6 cellular contexts compared by ENCODE assay signal in genomic region chr2:218216336-218216673, GRCh38. TPM values are rescaled to one million over a fixed set of nuclear protein-coding genes. Genes with fewer than 3 reads are reported as not detected.
DNase-seq lines count a peak whose midpoint lies in the region; ATAC-seq, FAIRE-seq and TF ChIP-seq lines count a peak whose summit lies in the region.

No MANE protein-coding gene starts in this region.

- FAIRE-seq in D721Med (lab: Jason Lieb, UNC): no peak

- DNase-seq in HL-60 (ENCODE audit: low read depth in 1 of 2, low spot score in 1 of 2) (no peak), cardiac fibroblast (ENCODE audit: low read depth in 2 of 2) (peak in 1 of 2 donors; percentile 25), omental fat pad (ENCODE audit: low spot score) (no peak), NOMO-1 treated with dmso at 0.1 percent for 144 hours (lab: John Stamatoyannopoulos, UW; ENCODE audit: unreplicated experiment) (no peak), NCI-H1417 treated with DMSO at 0.1 percent for 48 hours (lab: John Stamatoyannopoulos, UW) (no peak), D721Med (ENCODE audit: insufficient read length, low spot score) (no peak)

- H3K4me3 ChIP-seq in HL-60 (replicated peaks; ENCODE audit: insufficient read depth, low read length) (peak overlapping the region; percentile 92), cardiac fibroblast (replicated peaks in 1 of 2; ENCODE audit: low read depth in 2 of 2, low read length in 2 of 2) (peak overlapping the region; percentile 98)

- ATAC-seq in omental fat pad (ENCODE audit: low FRiP score): peak; percentile 29

- no peaks in the 10 kb centered on the region for H3K27me3 ChIP-seq in HL-60 (ENCODE audit: insufficient read depth, poor library complexity, severe bottlenecking)

- TF ChIP-seq CTCF in HL-60 (IDR thresholded peaks at IDR 0.05; ENCODE audit: insufficient read depth, low read length) (no peak), cardiac fibroblast (IDR thresholded peaks at IDR 0.05; ENCODE audit: low read depth, low read length) (no peak), omental fat pad (IDR thresholded peaks at IDR 0.05) (no peak), D721Med (IDR thresholded peaks at IDR 0.05; ENCODE audit: insufficient read depth, missing control alignments) (no peak)

- H3K27ac ChIP-seq in HL-60 (replicated peaks): peak overlapping the region; percentile 97

RNA-seq across cellular contexts. Expression of gene ARPC2, which starts 0.7 kb away (rescaled TPM):
- 100 to 1,000 TPM; 278 to 384 (median 348) TPM for total RNA-seq in omental fat pad

RNA-seq across cellular contexts. Expression of gene GPBAR1, which starts 44.5 kb away (rescaled TPM):
- total RNA-seq in omental fat pad: 10 to 100 TPM; 24.7 to 74.2 (median 59.1) TPM

RNA-seq across cellular contexts. Expression of gene CXCR1, which starts 49.5 kb away (rescaled TPM):
- 10 to 100 TPM in 1 of 4 donors, under 1 TPM in 3; 0.36 to 26.8 (median 0.64) TPM for total RNA-seq in omental fat pad

RNA-seq across cellular contexts. Expression of gene AAMP, which starts 53.6 kb away (rescaled TPM):
- 100 to 1,000 TPM; 122 to 165 (median 140) TPM for total RNA-seq in omental fat pad

RNA-seq across cellular contexts. Expression of gene PNKD, which starts 54.0 kb away (rescaled TPM):
- 10 to 100 TPM; 25.5 to 38.0 (median 31.3) TPM for total RNA-seq in omental fat pad
